Comparison of ENCODE assay signal across 7 cellular contexts in genomic region chr9:86993830-86994229, GRCh38.
"Had no signal": no experiment of that assay in that cellular context is flagged by ENCODE, and none has a peak within 500 bp of the region (broad histone marks: within the 10 kb centered on the region; RNA-seq: fewer than 3 reads in every experiment).

No MANE protein-coding gene starts in this region.

- H3K9ac ChIP-seq: GM23248 had no signal

- H3K4me3 Mint-ChIP-seq: H9, HFFc6, IgD-negative memory B cell had no signal

- H3K27ac Mint-ChIP-seq: H9, HFFc6, IgD-negative memory B cell had no signal

- H3K36me3 Mint-ChIP-seq: IgD-negative memory B cell had no signal

- H3K9me3 Mint-ChIP-seq: H9, HFFc6, IgD-negative memory B cell had no signal

- DNase-seq: GM23248, H9, HCEC 1CT, HFFc6, KBM-7 had no signal

- H3K27me3 Mint-ChIP-seq: IgD-negative memory B cell had no signal

- H3K27ac ChIP-seq: GM23248, HL-60 had no signal

- H3K4me3 ChIP-seq: GM23248 had no signal

- H3K4me1 Mint-ChIP-seq: H9, IgD-negative memory B cell had no signal
